ENCODE assay signal across 15 cellular contexts in genomic region chr7:107973861-107974260, GRCh38. TPM values are rescaled to one million over a fixed set of nuclear protein-coding genes. Genes with fewer than 3 reads are reported as not detected.
A peak's percentile ranks its signal among the peaks of the same experiment; 100 is the strongest.
DNase-seq lines count a peak whose midpoint lies in the region; ATAC-seq, FAIRE-seq and TF ChIP-seq lines count a peak whose summit lies in the region.
"Had no signal": no experiment of that assay in that cellular context is flagged by ENCODE, and none has a peak within 500 bp of the region (broad histone marks: within the 10 kb centered on the region; RNA-seq: fewer than 3 reads in every experiment).

No MANE protein-coding gene starts in this region.

- no peaks in the 10 kb centered on the region for H3K9me2 ChIP-seq in OCI-LY7 (ENCODE audit: insufficient read depth, low read length)

- no TSS peak for BruUV-seq in endothelial cell of umbilical vein (replicated peaks; lab: Mats Ljungman, UMichigan)
- no TSS peak for BruUV-seq in OCI-LY7 (replicated peaks; lab: Mats Ljungman, UMichigan)

- H2AFZ ChIP-seq in endothelial cell of umbilical vein (ENCODE audit: low read depth, low read length) (no peak overlapping the region), smooth muscle cell (ENCODE audit: low read depth) (no peak overlapping the region), OCI-LY7 (ENCODE audit: low read length) (no peak overlapping the region)

- H3F3A ChIP-seq in smooth muscle cell (ENCODE audit: low read depth) = peaks cover 66% of the 10 kb centered on the region

- no peak for TF ChIP-seq POLR2A in endothelial cell of umbilical vein (IDR thresholded peaks at IDR 0.05; ENCODE audit: low read depth, low read length)

- dilution Hi-C loops in endothelial cell of umbilical vein (cut with MboI; ENCODE audit: extremely low pct_ligation_motif_present, low sequenced_read_pairs) = no loop called here

- TF ChIP-seq CTCF in left ventricle myocardium inferior (IDR thresholded peaks at IDR 0.05; ENCODE audit: borderline replicate concordance) (no peak), endothelial cell of umbilical vein (IDR thresholded peaks at IDR 0.05; ENCODE audit: extremely low read depth in 1 of 2, insufficient read depth in 1 of 2, low read depth in 1 of 2, low read length in 2 of 2) (no peak), smooth muscle cell (IDR thresholded peaks at IDR 0.05; ENCODE audit: borderline replicate concordance, insufficient read depth, poor library complexity, severe bottlenecking) (no peak), OCI-LY7 (conservative IDR thresholded peaks at IDR 0.05; ENCODE audit: low read length) (no peak)

- peak overlapping the region; percentile 91 for H3K27ac ChIP-seq in left ventricle myocardium inferior (replicated peaks)
- H3K27ac ChIP-seq in endothelial cell of umbilical vein (ENCODE audit: insufficient read depth, low read depth, low read length) = no peak overlapping the region
- peak overlapping the region; percentile 87 for H3K27ac ChIP-seq in smooth muscle cell (ENCODE audit: low read depth)
- no peak overlapping the region for H3K27ac ChIP-seq in OCI-LY7 (ENCODE audit: low read depth, low read length, poor library complexity, severe bottlenecking)

- peaks cover 72% of the 10 kb centered on the region for H3K79me2 ChIP-seq in endothelial cell of umbilical vein (ENCODE audit: control insufficient read depth, insufficient read depth, low read length)
- H3K79me2 ChIP-seq in smooth muscle cell (ENCODE audit: low read depth) = peaks cover 26% of the 10 kb centered on the region
- H3K79me2 ChIP-seq in OCI-LY7 (ENCODE audit: insufficient read depth, low read depth, low read length) = no peaks in the 10 kb centered on the region

- H4K20me1 ChIP-seq in endothelial cell of umbilical vein (replicated peaks; ENCODE audit: control insufficient read depth, extremely low read depth, insufficient read depth, low read length) (peaks cover 2% of the 10 kb centered on the region), smooth muscle cell (ENCODE audit: low read depth) (peaks cover 45% of the 10 kb centered on the region), OCI-LY7 (ENCODE audit: insufficient read depth, low read length) (no peaks in the 10 kb centered on the region)

- POLR2A ChIA-PET in endothelial cell of umbilical vein (lab: Charles Lee) = no interaction called here
- POLR2A ChIA-PET in OCI-LY7 (lab: Charles Lee) = interaction anchor here (1.1 kb wide), 1 partner anchor 8 kb away, joined by 3 read pairs; no protein-coding TSS in a partner anchor

- FAIRE-seq in endothelial cell of umbilical vein (lab: Jason Lieb, UNC) = no peak
- FAIRE-seq: GM12891 had no signal

- no peak overlapping the region for H3K4me2 ChIP-seq in endothelial cell of umbilical vein (ENCODE audit: insufficient read depth, low read length)
- H3K4me2 ChIP-seq in smooth muscle cell = peak overlapping the region; percentile 60
- H3K4me2 ChIP-seq in OCI-LY7 (ENCODE audit: low read length) = no peak overlapping the region

- H3K4me1 ChIP-seq in left ventricle myocardium inferior = peaks cover 73% of the 10 kb centered on the region
- peaks cover 55% of the 10 kb centered on the region for H3K4me1 ChIP-seq in endothelial cell of umbilical vein (ENCODE audit: control insufficient read depth, extremely low read depth, insufficient read depth, low read length)
- H3K4me1 ChIP-seq in smooth muscle cell (ENCODE audit: low read depth) = peaks cover 23% of the 10 kb centered on the region
- H3K4me1 ChIP-seq in OCI-LY7 (ENCODE audit: insufficient read depth, low read length, poor library complexity, severe bottlenecking) = no peaks in the 10 kb centered on the region

- DNase-seq in left ventricle myocardium inferior (no peak), Right ventricle myocardium inferior (ENCODE audit: missing footprints) (no peak), endothelial cell of umbilical vein (ENCODE audit: low read depth, low spot score) (no peak), smooth muscle cell (lab: John Stamatoyannopoulos, UW; ENCODE audit: unreplicated experiment) (no peak), AML-193 (lab: John Stamatoyannopoulos, UW) (no peak), D341Med (ENCODE audit: low spot score) (no peak), OCI-LY7 (ENCODE audit: low spot score) (no peak)
- no peak for DNase-seq in stimulated activated CD4-positive, alpha-beta T cell treated with anti-CD3 and anti-CD28 coated beads, Interleukin-4, amount 100 ng/mL, for 4 hours
- DNase-seq: Calu3; CD4-positive, alpha-beta T cell; DMS79; HCEC 1CT; NCI-H774; SHP77 treated with DMSO at 0.1 percent for 48 hours had no signal

- H3K9ac ChIP-seq in endothelial cell of umbilical vein (replicated peaks; ENCODE audit: extremely low read depth, insufficient read depth, low read length) = no peak overlapping the region
- no peak overlapping the region for H3K9ac ChIP-seq in smooth muscle cell (ENCODE audit: low read depth)

- H3K9me1 ChIP-seq in endothelial cell of umbilical vein (replicated peaks; ENCODE audit: control insufficient read depth, extremely low read depth, insufficient read depth, low read length) = no peaks in the 10 kb centered on the region

- CTCF ChIA-PET in endothelial cell of umbilical vein (lab: Charles Lee) = interaction anchor here (1.1 to 3.3 kb wide), 5 partner anchors 8 to 172 kb away, joined by 3 to 19 read pairs (median 8); no protein-coding TSS in a partner anchor
- CTCF ChIA-PET in OCI-LY7 (lab: Charles Lee; ENCODE audit: unreplicated experiment) = no interaction called here

- H3K27me3 ChIP-seq in left ventricle myocardium inferior (ENCODE audit: low read depth) (no peaks in the 10 kb centered on the region), endothelial cell of umbilical vein (ENCODE audit: control insufficient read depth in 2 of 2, insufficient read depth in 2 of 2, low read length in 2 of 2) (no peaks in the 10 kb centered on the region), smooth muscle cell (ENCODE audit: low read depth) (no peaks in the 10 kb centered on the region)

- no peak overlapping the region for H3K4me3 ChIP-seq in left ventricle myocardium inferior
- no peak overlapping the region for H3K4me3 ChIP-seq in endothelial cell of umbilical vein (replicated peaks in 1 of 3; ENCODE audit: insufficient read depth in 1 of 3, low read depth in 1 of 3, low read length in 3 of 3)
- H3K4me3 ChIP-seq in smooth muscle cell = no peak overlapping the region
- H3K4me3 ChIP-seq in OCI-LY7 (ENCODE audit: low read depth, low read length, poor library complexity, severe bottlenecking) = no peak overlapping the region

- peaks cover 41% of the 10 kb centered on the region for H3K36me3 ChIP-seq in left ventricle myocardium inferior
- H3K36me3 ChIP-seq in endothelial cell of umbilical vein (ENCODE audit: control insufficient read depth in 2 of 2, extremely low read depth in 1 of 2, insufficient read depth in 2 of 2, low read length in 2 of 2) = peaks cover 48 to 58% of the 10 kb centered on the region in 2 experiments
- H3K36me3 ChIP-seq in smooth muscle cell (ENCODE audit: low read depth) = peaks cover 27% of the 10 kb centered on the region
- no peaks in the 10 kb centered on the region for H3K36me3 ChIP-seq in OCI-LY7 (ENCODE audit: insufficient read depth, low read length)

- no peaks in the 10 kb centered on the region for H3K9me3 ChIP-seq in left ventricle myocardium inferior (replicated peaks)
- no peaks in the 10 kb centered on the region for H3K9me3 ChIP-seq in endothelial cell of umbilical vein (replicated peaks; ENCODE audit: control insufficient read depth, insufficient read depth, low read length)
- no peaks in the 10 kb centered on the region for H3K9me3 ChIP-seq in smooth muscle cell (replicated peaks; ENCODE audit: low read depth)
- H3K9me3 ChIP-seq in OCI-LY7 (ENCODE audit: low read length) = no peaks in the 10 kb centered on the region

- intact Hi-C loops in left ventricle myocardium inferior (cut with micrococcal nuclease) = no loop called here
- intact Hi-C loops in Right ventricle myocardium inferior (cut with DNase I) = no loop called here
- intact Hi-C loops in endothelial cell of umbilical vein (cut with micrococcal nuclease) = no loop called here
- intact Hi-C loops in OCI-LY7 (cut with micrococcal nuclease; ENCODE audit: unreplicated experiment) = no loop called here

- ATAC-seq in Right ventricle myocardium inferior = no peak

TF ChIP-seq in endothelial cell of umbilical vein, 7 proteins besides CTCF, POLR2A, EP300 and RAD21:
- no peak for TF ChIP-seq POLR2AphosphoS5 (IDR thresholded peaks at IDR 0.05; ENCODE audit: insufficient read depth, low read depth, low read length)
- peak; percentile 27 for TF ChIP-seq FOS (IDR thresholded peaks at IDR 0.05; ENCODE audit: borderline replicate concordance, insufficient read depth, low read length)
- no peak for TF ChIP-seq MAX (IDR thresholded peaks at IDR 0.05; ENCODE audit: insufficient read depth, insufficient read length)

RNA-seq across cellular contexts. Expression of gene LAMB1, which starts 29.1 kb away (rescaled TPM):
- total RNA-seq in left ventricle myocardium inferior (60.0 TPM), Right ventricle myocardium inferior (83.2 TPM), endothelial cell of umbilical vein (703 and 734 TPM in 2 replicates), smooth muscle cell (244 and 306 TPM in 2 replicates), OCI-LY7 (2022) (0.17 TPM in 1 of 2 replicates, not detected in the other)
- polyA plus RNA-seq in endothelial cell of umbilical vein (588 and 591 TPM in 2 replicates), smooth muscle cell (191 and 246 TPM in 2 replicates)
- 325 and 368 TPM in 2 replicates for polyA plus RNA-seq in endothelial cell of umbilical vein (2011; cell fraction: cytosol; rRNA removed)
- 2,332 and 2,533 TPM in 2 replicates for polyA plus RNA-seq in endothelial cell of umbilical vein (2011; cell fraction: nucleus; rRNA removed)
- polyA plus RNA-seq in endothelial cell of umbilical vein (2012) = 625 and 739 TPM in 2 replicates
- 1,649 and 1,751 TPM in 2 replicates for polyA minus RNA-seq in endothelial cell of umbilical vein
- polyA minus RNA-seq in endothelial cell of umbilical vein (2011; cell fraction: cytosol; rRNA and poly(A)+ RNA removed) = 25.5 TPM
- polyA minus RNA-seq in endothelial cell of umbilical vein (2011; cell fraction: nucleus; rRNA and poly(A)+ RNA removed) = 1,355 and 1,366 TPM in 2 replicates
- not detected in 2 replicates for total RNA-seq in OCI-LY7 (2014; rRNA removed; shearing (Covaris generic))
- total RNA-seq: CD4-positive, alpha-beta T cell had no signal

Comparison
In these comparisons a context has a peak if more than half of its experiments do, and no peak if none do; other contexts are left out.
1. H3K27ac ChIP-seq: peak in left ventricle myocardium inferior (single experiment) and smooth muscle cell (single experiment); none in endothelial cell of umbilical vein (single experiment) and OCI-LY7 (single experiment).
2. RNA of gene LAMB1, which starts 29.1 kb away (total RNA-seq): 703 to 734 TPM in endothelial cell of umbilical vein, 244 to 306 TPM in smooth muscle cell, 83.2 TPM in Right ventricle myocardium inferior (single experiment) and 60.0 TPM in left ventricle myocardium inferior (single experiment); 0.17 TPM in OCI-LY7; every median in the first group is over 10 times any median in the second.